ENCODE assay signal across 10 cellular contexts in the genomic region with DNA sequence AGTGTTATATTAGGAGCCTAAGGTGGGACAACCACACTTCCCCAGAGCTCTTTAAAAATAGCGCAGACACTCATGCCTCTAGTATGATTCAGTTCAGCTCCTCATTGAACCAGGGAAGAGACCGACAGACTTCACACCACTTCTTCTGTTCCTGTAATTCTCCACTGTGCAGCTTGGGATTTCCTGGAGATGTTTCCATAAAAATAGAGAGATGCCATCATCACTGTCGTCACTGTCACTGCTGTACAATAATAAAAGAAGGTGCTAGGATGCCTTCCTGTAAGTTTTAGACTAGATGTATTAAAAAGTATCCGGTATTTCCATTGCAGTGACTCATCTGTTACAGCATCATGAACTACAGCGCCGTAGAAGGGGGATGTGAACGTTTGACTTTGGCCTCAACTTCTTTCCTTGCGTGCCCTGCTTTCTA.
DNase-seq lines count a peak whose midpoint lies in the region; ATAC-seq and TF ChIP-seq lines count a peak whose summit lies in the region.
"Had no signal": no experiment of that assay in that cellular context is flagged by ENCODE, and none has a peak within 500 bp of the region (broad histone marks: within the 10 kb centered on the region; RNA-seq: fewer than 3 reads in every experiment).

No MANE protein-coding gene starts in this region.

- H3K36me3 Mint-ChIP-seq in activated naive CD4-positive, alpha-beta T cell treated with anti-CD3 and anti-CD28 coated beads, Interleukin-2, amount 10 ng/mL, durations not matched to agents 7 days and 5 days, result peaks cover 5% of the 10 kb centered on the region

- CTCF ChIA-PET in activated naive CD4-positive, alpha-beta T cell treated with anti-CD3 and anti-CD28 coated beads, Interleukin-2, amount 10 ng/mL, durations not matched to agents 7 days and 5 days (lab: Charles Lee), result interaction anchor here (1.0 to 4.3 kb wide), 2 partner anchors 14 to 399 kb away, joined by 4 to 28 read pairs; no protein-coding TSS in a partner anchor

- H3K4me3 ChIP-seq in AG10803 (ENCODE audit: low read length), result no peak overlapping the region
- H3K4me3 ChIP-seq in GM23248, result no peak overlapping the region
- H3K4me3 ChIP-seq: colonic mucosa had no signal

- H3K9me2 ChIP-seq in GM23248 (ENCODE audit: insufficient read depth), result no peaks in the 10 kb centered on the region

- H3K27ac Mint-ChIP-seq in activated naive CD4-positive, alpha-beta T cell treated with anti-CD3 and anti-CD28 coated beads, Interleukin-2, amount 10 ng/mL, durations not matched to agents 7 days and 5 days, result peak overlapping the region; percentile 90

- TF ChIP-seq CTCF in AG10803 (conservative IDR thresholded peaks at IDR 0.05; ENCODE audit: low read length), result no peak

- H3K79me2 ChIP-seq in GM23248 (ENCODE audit: insufficient read depth), result no peaks in the 10 kb centered on the region

- H4K20me1 ChIP-seq in GM23248 (ENCODE audit: insufficient read depth), result no peaks in the 10 kb centered on the region

- no peak overlapping the region for H3K4me3 Mint-ChIP-seq in activated naive CD4-positive, alpha-beta T cell treated with anti-CD3 and anti-CD28 coated beads, Interleukin-2, amount 10 ng/mL, durations not matched to agents 7 days and 5 days

- H3K4me1 Mint-ChIP-seq in activated naive CD4-positive, alpha-beta T cell treated with anti-CD3 and anti-CD28 coated beads, Interleukin-2, amount 10 ng/mL, durations not matched to agents 7 days and 5 days, result peaks cover 75% of the 10 kb centered on the region

- no peaks in the 10 kb centered on the region for H3K36me3 ChIP-seq in GM23248 (ENCODE audit: low read depth)
- H3K36me3 ChIP-seq: colonic mucosa had no signal

- no peaks in the 10 kb centered on the region for H3K9me3 ChIP-seq in GM23248 (ENCODE audit: low read depth)
- H3K9me3 ChIP-seq: colonic mucosa had no signal

- H3K4me2 ChIP-seq in GM23248 (ENCODE audit: unreplicated experiment), result no peak overlapping the region

- in situ Hi-C loops in GM23248 (cut with MboI), result no loop called here

- no peak overlapping the region for H2AFZ ChIP-seq in GM23248

- H3K4me1 ChIP-seq in GM23248 (ENCODE audit: insufficient read depth), result no peaks in the 10 kb centered on the region
- H3K4me1 ChIP-seq: colonic mucosa had no signal

- H3K9me3 Mint-ChIP-seq in activated naive CD4-positive, alpha-beta T cell treated with anti-CD3 and anti-CD28 coated beads, Interleukin-2, amount 10 ng/mL, durations not matched to agents 7 days and 5 days, result no peaks in the 10 kb centered on the region

- H3K27me3 ChIP-seq in GM23248 (replicated peaks; ENCODE audit: insufficient read depth), result peaks cover 56% of the 10 kb centered on the region
- H3K27me3 ChIP-seq: colonic mucosa had no signal

- H3F3A ChIP-seq in GM23248 (ENCODE audit: insufficient read depth), result no peaks in the 10 kb centered on the region; the same call in 1 of the 2 replicates

- H3K9ac ChIP-seq in GM23248, result no peak overlapping the region

- peak; percentile 11 for DNase-seq in AG10803 (ENCODE audit: low read depth)
- peak; percentile 53 for DNase-seq in GM23248
- no peak for DNase-seq in activated naive CD4-positive, alpha-beta T cell treated with anti-CD3 and anti-CD28 coated beads, Interleukin-2, amount 10 ng/mL, durations not matched to agents 7 days and 5 days
- peak; percentile 84 for DNase-seq in myocyte (ENCODE audit: low read depth)
- no peak for DNase-seq in NCI-H1092 treated with DMSO at 0.1 percent for 48 hours (lab: John Stamatoyannopoulos, UW)
- DNase-seq in activated effector memory CD4-positive, alpha-beta T cell treated with Interleukin-2 at 50 U/mL for 16 hours, result no peak
- no peak for DNase-seq in NCI-H146 treated with DMSO at 0.1 percent for 48 hours (lab: John Stamatoyannopoulos, UW; ENCODE audit: unreplicated experiment)
- DNase-seq: colonic mucosa, COR-L47 had no signal

- H3K27ac ChIP-seq in GM23248, result no peak overlapping the region
- H3K27ac ChIP-seq: colonic mucosa had no signal

- no peak for ATAC-seq in GM18517 (IDR thresholded peaks at IDR 0.05; ENCODE audit: unreplicated experiment)

- 31 to 33% methylated on average over 8 of the region's 8 CpGs for WGBS in GM23248 (ENCODE audit: low coverage in 1 of 2, low lambda C conversion rate in 2 of 2, missing lambda C conversion rate in 2 of 2), 2 experiments

- no peaks in the 10 kb centered on the region for H3K27me3 Mint-ChIP-seq in activated naive CD4-positive, alpha-beta T cell treated with anti-CD3 and anti-CD28 coated beads, Interleukin-2, amount 10 ng/mL, durations not matched to agents 7 days and 5 days

Comparison
In these comparisons a context has a peak if more than half of its experiments do, and no peak if none do; other contexts are left out.
1. DNase-seq: peak in AG10803 (single experiment), GM23248 (single experiment) and myocyte (single experiment); none in activated naive CD4-positive, alpha-beta T cell treated with anti-CD3 and anti-CD28 coated beads, Interleukin-2, amount 10 ng/mL, durations not matched to agents 7 days and 5 days (single experiment), NCI-H1092 treated with DMSO at 0.1 percent for 48 hours (single experiment), activated effector memory CD4-positive, alpha-beta T cell treated with Interleukin-2 at 50 U/mL for 16 hours (single experiment) and NCI-H146 treated with DMSO at 0.1 percent for 48 hours (single experiment).